21 cellular contexts compared by ENCODE assay signal in the genomic region with DNA sequence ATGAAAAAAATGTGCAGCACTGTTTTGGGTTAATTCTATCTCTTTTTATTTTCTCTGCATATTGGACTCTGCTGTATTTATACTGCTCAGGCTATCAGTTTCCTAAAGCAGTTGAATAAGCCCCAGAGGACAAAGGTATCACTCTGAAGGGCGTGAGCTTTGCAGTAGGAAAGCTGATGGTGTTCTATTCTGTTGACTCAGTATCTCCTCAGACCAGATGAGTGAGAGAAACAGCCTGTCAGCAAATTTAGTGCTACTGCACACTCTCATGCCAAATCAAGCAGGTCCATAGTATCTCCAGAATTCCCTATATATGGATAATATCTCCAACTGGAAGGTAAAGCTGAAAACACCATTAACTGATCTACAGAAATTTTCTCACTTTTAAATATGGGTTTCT.
A peak's percentile ranks its signal among the peaks of the same experiment; 100 is the strongest.
DNase-seq lines count a peak whose midpoint lies in the region; ATAC-seq, FAIRE-seq and TF ChIP-seq lines count a peak whose summit lies in the region.
"Had no signal": no experiment of that assay in that cellular context is flagged by ENCODE, and none has a peak within 500 bp of the region (broad histone marks: within the 10 kb centered on the region; RNA-seq: fewer than 3 reads in every experiment).

No MANE protein-coding gene starts in this region.

- TF ChIP-seq EP300 in A549 (IDR thresholded peaks at IDR 0.05), result no peak

- no peak overlapping the region for H3K4me2 ChIP-seq in A549

- intact Hi-C loops in mucosa of descending colon (cut with DNase I, micrococcal nuclease), result no loop called here
- intact Hi-C loops in psoas muscle (cut with DNase I), result no loop called here

- POLR2A ChIA-PET in A549 (lab: Yijun Ruan, JAX), result no interaction called here

- H3K4me1 ChIP-seq in A549, result no peaks in the 10 kb centered on the region
- H3K4me1 ChIP-seq in mucosa of descending colon (ENCODE audit: low read depth), result no peaks in the 10 kb centered on the region
- no peaks in the 10 kb centered on the region for H3K4me1 ChIP-seq in psoas muscle
- H3K4me1 ChIP-seq: BE2C, HAP-1 had no signal

- no peak for TF ChIP-seq CTCF in A549 (IDR thresholded peaks at IDR 0.05)
- TF ChIP-seq CTCF in mucosa of descending colon (IDR thresholded peaks at IDR 0.05), result no peak
- no peak for TF ChIP-seq CTCF in psoas muscle (IDR thresholded peaks at IDR 0.05)

- H3K36me3 ChIP-seq in mucosa of descending colon (ENCODE audit: low read depth) (no peaks in the 10 kb centered on the region), psoas muscle (ENCODE audit: insufficient read depth in 1 of 2, low read depth in 1 of 2) (no peaks in the 10 kb centered on the region)
- H3K36me3 ChIP-seq: BE2C, HAP-1 had no signal

- CTCF ChIA-PET in A549 (lab: Yijun Ruan, JAX), result no interaction called here

- H3K27me3 ChIP-seq in psoas muscle (ENCODE audit: insufficient read depth in 3 of 3, low read length in 2 of 3), result no peaks in the 10 kb centered on the region

- no peak overlapping the region for H3K27ac ChIP-seq in A549
- H3K27ac ChIP-seq in psoas muscle, result no peak overlapping the region
- H3K27ac ChIP-seq: GM23248, HL-60 had no signal

- H3K9me3 ChIP-seq in A549 (no peaks in the 10 kb centered on the region), mucosa of descending colon (no peaks in the 10 kb centered on the region), psoas muscle (no peaks in the 10 kb centered on the region)
- H3K9me3 ChIP-seq: BE2C, HAP-1 had no signal

- H3K4me3 ChIP-seq in A549, result no peak overlapping the region
- no peak overlapping the region for H3K4me3 ChIP-seq in mucosa of descending colon
- no peak overlapping the region for H3K4me3 ChIP-seq in psoas muscle
- H3K4me3 ChIP-seq: GM23248, HAP-1 had no signal

- WGBS in A549 (ENCODE audit: missing lambda C conversion rate), result 5% methylated on average over 1 of the region's 1 CpG
- 25 to 43% (median 26%) methylated on average over 1 of the region's 1 CpG for WGBS in psoas muscle, 3 donors

- TF ChIP-seq POLR2A in A549 (IDR thresholded peaks at IDR 0.05; ENCODE audit: low read length), result no peak

- ATAC-seq in A549 (no peak), mucosa of descending colon (peak; percentile 41), psoas muscle (no peak)

- no peak for TF ChIP-seq RAD21 in A549 (conservative IDR thresholded peaks at IDR 0.05 in 1 of 2, IDR thresholded peaks at IDR 0.05 in 1 of 2)

- FAIRE-seq in A549 (lab: Jason Lieb, UNC), result no peak
- FAIRE-seq: GM12892, GM18507 had no signal

- no peak for DNase-seq in A549 (ENCODE audit: low read depth in 1 of 2, low spot score in 1 of 2)
- DNase-seq in DMS153 treated with DMSO at 0.1 percent for 48 hours (lab: John Stamatoyannopoulos, UW; ENCODE audit: unreplicated experiment), result peak; percentile 24
- peak; percentile 18 for DNase-seq in NCI-H69 (lab: John Stamatoyannopoulos, UW)
- no peak for DNase-seq in mucosa of descending colon
- no peak for DNase-seq in cerebellar cortex (ENCODE audit: low spot score)
- no peak for DNase-seq in psoas muscle
- DNase-seq in activated effector memory CD4-positive, alpha-beta T cell treated with anti-CD3 and anti-CD28 coated beads, Interleukin-2, amount 50 U/mL, for 16 hours, result no peak
- DNase-seq: ACHN; BE2C; C1 segment of cervical spinal cord; CD4-positive, CD25-positive, alpha-beta regulatory T cell; CD8-positive, alpha-beta memory T cell; COR-L47; DMS 273 treated with DMSO at 0.1 percent for 48 hours; DMS79; GDM1; GM23248 had no signal

TF ChIP-seq in A549, 52 proteins besides CTCF, POLR2A, EP300 and RAD21:
- TF ChIP-seq MAFK (IDR thresholded peaks at IDR 0.05; ENCODE audit: partially characterized antibody) (peak; percentile 19), RNF2 (IDR thresholded peaks at IDR 0.05; ENCODE audit: borderline replicate concordance, low read depth) (no peak)

Comparison
In these comparisons a context has a peak if more than half of its experiments do, and no peak if none do; other contexts are left out.
1. DNase-seq: peak in DMS153 treated with DMSO at 0.1 percent for 48 hours (single experiment) and NCI-H69 (single experiment); none in A549 (0 of 2), mucosa of descending colon (0 of 3), cerebellar cortex (single experiment), psoas muscle (0 of 2) and activated effector memory CD4-positive, alpha-beta T cell treated with anti-CD3 and anti-CD28 coated beads, Interleukin-2, amount 50 U/mL, for 16 hours (single experiment).